14 cellular contexts compared by ENCODE assay signal in genomic region chr7:51028128-51028830, GRCh38.
"Had no signal": no experiment of that assay in that cellular context is flagged by ENCODE, and none has a peak within 500 bp of the region (broad histone marks: within the 10 kb centered on the region; RNA-seq: fewer than 3 reads in every experiment).

No MANE protein-coding gene starts in this region.

- H3K9me3 ChIP-seq: pancreas, thyroid gland had no signal

- H3K4me3 Mint-ChIP-seq: activated CD8-positive, alpha-beta memory T cell treated with anti-CD3 and anti-CD28 coated beads, Interleukin-2, amount 10 ng/mL, durations not matched to agents 7 days and 5 days; activated naive CD8-positive, alpha-beta T cell treated with anti-CD3 and anti-CD28 coated beads, Interleukin-2, amount 10 ng/mL, durations not matched to agents 7 days and 5 days; activated T-cell treated with anti-CD3 and anti-CD28 coated beads, Interleukin-2, amount 50 U/mL, for 4 hours; T-helper 17 cell had no signal

- H3K36me3 ChIP-seq: cardiac muscle cell had no signal

- H3K27me3 Mint-ChIP-seq: activated CD8-positive, alpha-beta memory T cell treated with anti-CD3 and anti-CD28 coated beads, Interleukin-2, amount 10 ng/mL, durations not matched to agents 7 days and 5 days had no signal

- H3K4me1 ChIP-seq: foreskin keratinocyte, thyroid gland had no signal

- H3K27ac ChIP-seq: cardiac muscle cell, foreskin keratinocyte, pancreas, thyroid gland had no signal

- H3K4me3 ChIP-seq: cardiac muscle cell, pancreas, thyroid gland had no signal

- H3K4me1 Mint-ChIP-seq: activated CD8-positive, alpha-beta memory T cell treated with anti-CD3 and anti-CD28 coated beads, Interleukin-2, amount 10 ng/mL, durations not matched to agents 7 days and 5 days; activated naive CD8-positive, alpha-beta T cell treated with anti-CD3 and anti-CD28 coated beads, Interleukin-2, amount 10 ng/mL, durations not matched to agents 7 days and 5 days had no signal

- H3K36me3 Mint-ChIP-seq: activated CD8-positive, alpha-beta memory T cell treated with anti-CD3 and anti-CD28 coated beads, Interleukin-2, amount 10 ng/mL, durations not matched to agents 7 days and 5 days; activated naive CD8-positive, alpha-beta T cell treated with anti-CD3 and anti-CD28 coated beads, Interleukin-2, amount 10 ng/mL, durations not matched to agents 7 days and 5 days had no signal

- H3K27me3 ChIP-seq: cardiac muscle cell, pancreas, thyroid gland had no signal

- H3K9me3 Mint-ChIP-seq: activated naive CD8-positive, alpha-beta T cell treated with anti-CD3 and anti-CD28 coated beads, Interleukin-2, amount 10 ng/mL, durations not matched to agents 7 days and 5 days; activated T-cell treated with anti-CD3 and anti-CD28 coated beads, Interleukin-2, amount 50 U/mL, for 4 hours had no signal

- DNase-seq: activated CD4-positive, alpha-beta T cell treated with anti-CD3 and anti-CD28 coated beads, Interleukin-2, amount 50 U/mL, for 4 hours; activated CD4-positive, CD25-positive, alpha-beta regulatory T cell; activated effector memory CD4-positive, alpha-beta T cell treated with anti-CD3 and anti-CD28 coated beads, Interleukin-2, amount 50 U/mL, for 16 hours; activated naive CD8-positive, alpha-beta T cell treated with anti-CD3 and anti-CD28 coated beads, Interleukin-2, amount 10 ng/mL, durations not matched to agents 7 days and 5 days; activated T-cell treated with anti-CD3 and anti-CD28 coated beads, Interleukin-2, amount 50 U/mL, for 4 hours; aorta; foreskin keratinocyte; pancreas; retina; stimulated activated CD4-positive, alpha-beta T cell treated with anti-CD3 and anti-CD28 coated beads, Interleukin-4, amount 100 ng/mL, for 4 hours; T-helper 17 cell; thyroid gland had no signal

- H3K27ac Mint-ChIP-seq: activated CD8-positive, alpha-beta memory T cell treated with anti-CD3 and anti-CD28 coated beads, Interleukin-2, amount 10 ng/mL, durations not matched to agents 7 days and 5 days; activated naive CD8-positive, alpha-beta T cell treated with anti-CD3 and anti-CD28 coated beads, Interleukin-2, amount 10 ng/mL, durations not matched to agents 7 days and 5 days; T-helper 17 cell had no signal

- ATAC-seq: activated CD8-positive, alpha-beta memory T cell treated with anti-CD3 and anti-CD28 coated beads, Interleukin-2, amount 10 ng/mL, durations not matched to agents 7 days and 5 days; activated T-cell treated with anti-CD3 and anti-CD28 coated beads, Interleukin-2, amount 50 U/mL, for 4 hours; foreskin keratinocyte; pancreas; T-helper 17 cell had no signal
